1 cellular context compared by ENCODE assay signal in the genomic region with DNA sequence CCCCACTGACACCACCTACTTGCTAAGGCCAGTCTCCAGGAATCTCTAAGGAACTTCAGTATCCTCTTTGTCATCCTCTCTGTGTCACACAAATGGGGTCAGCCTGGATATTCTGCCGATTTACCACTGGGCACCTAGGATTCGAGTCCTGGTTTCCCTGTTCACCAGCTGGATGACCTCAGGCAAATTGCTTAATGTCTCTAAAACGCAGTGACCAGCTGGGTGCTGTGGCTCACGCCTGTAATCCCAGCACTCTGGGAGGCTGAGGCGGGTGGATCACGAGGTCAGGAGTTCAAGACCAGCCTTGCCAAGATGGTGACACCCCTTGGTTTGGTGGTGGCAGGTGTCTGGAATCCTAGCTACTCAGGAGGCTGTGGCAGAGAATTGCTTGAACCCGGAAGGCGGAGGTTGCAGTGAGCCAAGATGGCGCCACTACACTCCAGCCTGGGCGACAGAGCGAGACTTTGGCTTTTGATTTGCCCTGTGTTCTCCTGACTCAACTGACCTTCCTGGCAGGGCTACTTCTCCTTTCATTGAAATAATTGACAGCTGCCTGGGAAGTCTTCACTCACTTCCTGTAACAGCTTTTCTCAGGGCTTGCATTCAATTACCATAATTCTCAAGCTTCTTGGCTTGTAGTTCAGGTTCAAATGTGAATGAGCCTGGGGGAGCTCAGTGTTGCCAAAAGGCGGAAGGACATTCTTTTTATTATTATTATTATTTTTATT.
TF ChIP-seq lines count a peak whose summit lies in the region.

No MANE protein-coding gene starts in this region.

TF ChIP-seq in GM12878, 131 proteins besides CTCF, POLR2A, EP300 and RAD21:
- no peak for TF ChIP-seq MTA3 (IDR thresholded peaks at IDR 0.05; ENCODE audit: borderline replicate concordance, low read length)
- TF ChIP-seq POLR2AphosphoS5 (IDR thresholded peaks at IDR 0.05; ENCODE audit: low read length): no peak
- no peak for TF ChIP-seq RFX5 (IDR thresholded peaks at IDR 0.05; ENCODE audit: low read depth, low read length)
- no peak for TF ChIP-seq BMI1 (IDR thresholded peaks at IDR 0.05; ENCODE audit: borderline replicate concordance)
- TF ChIP-seq JUNB (IDR thresholded peaks at IDR 0.05): no peak
- TF ChIP-seq, protein P1, sequence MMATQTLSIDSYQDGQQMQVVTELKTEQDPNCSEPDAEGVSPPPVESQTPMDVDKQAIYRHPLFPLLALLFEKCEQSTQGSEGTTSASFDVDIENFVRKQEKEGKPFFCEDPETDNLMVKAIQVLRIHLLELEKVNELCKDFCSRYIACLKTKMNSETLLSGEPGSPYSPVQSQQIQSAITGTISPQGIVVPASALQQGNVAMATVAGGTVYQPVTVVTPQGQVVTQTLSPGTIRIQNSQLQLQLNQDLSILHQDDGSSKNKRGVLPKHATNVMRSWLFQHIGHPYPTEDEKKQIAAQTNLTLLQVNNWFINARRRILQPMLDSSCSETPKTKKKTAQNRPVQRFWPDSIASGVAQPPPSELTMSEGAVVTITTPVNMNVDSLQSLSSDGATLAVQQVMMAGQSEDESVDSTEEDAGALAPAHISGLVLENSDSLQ (IDR thresholded peaks at IDR 0.05): peak; percentile 65; the same call in 1 of the 2 replicates
- no peak for TF ChIP-seq DPF2 (IDR thresholded peaks at IDR 0.05)
- no peak for TF ChIP-seq ZNF207 (IDR thresholded peaks at IDR 0.05; ENCODE audit: borderline replicate concordance)
- no peak for TF ChIP-seq ZZZ3 (IDR thresholded peaks at IDR 0.05; ENCODE audit: control insufficient read depth, insufficient read length, low read depth)
- no peak for TF ChIP-seq NFXL1 (IDR thresholded peaks at IDR 0.05; ENCODE audit: borderline replicate concordance)
- peak; percentile 37; the same call in 1 of the 2 replicates for TF ChIP-seq LARP7 (IDR thresholded peaks at IDR 0.05)
